In genomic region chr2:3217646-3218045, GRCh38 we compare ENCODE assay signal across 15 cellular contexts.
DNase-seq lines count a peak whose midpoint lies in the region; ATAC-seq and TF ChIP-seq lines count a peak whose summit lies in the region.
"Had no signal": no experiment of that assay in that cellular context is flagged by ENCODE, and none has a peak within 500 bp of the region (broad histone marks: within the 10 kb centered on the region; RNA-seq: fewer than 3 reads in every experiment).

No MANE protein-coding gene starts in this region.

- no peak for TF ChIP-seq EP300 in transverse colon (IDR thresholded peaks at IDR 0.05; ENCODE audit: low read depth)

- no peak for TF ChIP-seq CTCF in activated CD8-positive, alpha-beta T cell treated with anti-CD3 and anti-CD28 coated beads for 36 hours (IDR thresholded peaks at IDR 0.05)
- TF ChIP-seq CTCF in transverse colon (IDR thresholded peaks at IDR 0.05): no peak

- H3K27ac ChIP-seq in transverse colon: no peak overlapping the region

- intact Hi-C loops in activated naive CD4-positive, alpha-beta T cell treated with anti-CD3 and anti-CD28 coated beads for 36 hours (cut with micrococcal nuclease): no loop called here
- intact Hi-C loops in activated CD8-positive, alpha-beta T cell treated with anti-CD3 and anti-CD28 coated beads for 36 hours (cut with micrococcal nuclease): no loop called here
- intact Hi-C loops in transverse colon (cut with DNase I; ENCODE audit: low total_unique reads): no loop called here

- CTCF ChIA-PET in activated naive CD4-positive, alpha-beta T cell treated with anti-CD3 and anti-CD28 coated beads for 36 hours (lab: Charles Lee): interaction anchor here (0.6 to 1.0 kb wide), 2 partner anchors 121 to 729 kb away, joined by 3 read pairs; no protein-coding TSS in a partner anchor
- CTCF ChIA-PET in activated CD8-positive, alpha-beta T cell treated with anti-CD3 and anti-CD28 coated beads for 36 hours (lab: Charles Lee): interaction anchor here (1.6 kb wide), 2 partner anchors 15 to 19 kb away, joined by 3 to 6 read pairs; no protein-coding TSS in a partner anchor

- POLR2A ChIA-PET in activated CD8-positive, alpha-beta T cell treated with anti-CD3 and anti-CD28 coated beads for 36 hours (lab: Charles Lee): interaction anchor here (0.9 kb wide), 1 partner anchor 20 kb away, joined by 3 read pairs; no protein-coding TSS in a partner anchor

- 92 to 100% methylated on average over 1 to 6 of the region's 7 CpGs for WGBS in transverse colon (ENCODE audit: low coverage in 1 of 2), 2 donors

- H3K4me1 Mint-ChIP-seq in activated naive CD4-positive, alpha-beta T cell treated with anti-CD3 and anti-CD28 coated beads for 36 hours (ENCODE audit: low read depth): peaks cover 52% of the 10 kb centered on the region
- H3K4me1 Mint-ChIP-seq in activated CD8-positive, alpha-beta T cell treated with anti-CD3 and anti-CD28 coated beads for 36 hours (ENCODE audit: low read depth): peaks cover 43% of the 10 kb centered on the region

- H3K36me3 Mint-ChIP-seq in activated naive CD4-positive, alpha-beta T cell treated with anti-CD3 and anti-CD28 coated beads for 36 hours (ENCODE audit: low read depth): peaks cover 20% of the 10 kb centered on the region
- peaks cover 29% of the 10 kb centered on the region for H3K36me3 Mint-ChIP-seq in activated CD8-positive, alpha-beta T cell treated with anti-CD3 and anti-CD28 coated beads for 36 hours (ENCODE audit: low read depth)

- DNase-seq in activated naive CD4-positive, alpha-beta T cell treated with anti-CD3 and anti-CD28 coated beads for 36 hours: no peak
- DNase-seq in activated naive CD4-positive, alpha-beta T cell (lab: John Stamatoyannopoulos, UW): no peak
- no peak for DNase-seq in activated CD8-positive, alpha-beta T cell treated with anti-CD3 and anti-CD28 coated beads for 36 hours
- DNase-seq in islet precursor cell: peak; percentile 20
- DNase-seq in transverse colon: no peak
- DNase-seq: CD4-positive, alpha-beta T cell; H7; MG63; NCI-H1092 treated with DMSO at 0.1 percent for 48 hours; NCI-H1694 treated with DMSO at 0.1 percent for 48 hours; NCI-H345; NCI-H526 treated with DMSO at 0.1 percent for 48 hours had no signal

- H3K9me3 Mint-ChIP-seq in activated naive CD4-positive, alpha-beta T cell treated with anti-CD3 and anti-CD28 coated beads for 36 hours: peaks cover 7% of the 10 kb centered on the region
- H3K9me3 Mint-ChIP-seq in activated CD8-positive, alpha-beta T cell treated with anti-CD3 and anti-CD28 coated beads for 36 hours: peaks cover 10% of the 10 kb centered on the region
- H3K9me3 Mint-ChIP-seq: CD4-positive, alpha-beta T cell had no signal

- peaks cover 0 to 4% (median 0%) of the 10 kb centered on the region in 4 donors for H3K36me3 ChIP-seq in transverse colon
- H3K36me3 ChIP-seq: MG63 had no signal

- in situ Hi-C loops in transverse colon (cut with MboI; ENCODE audit: low pct_ligation_motif_present in 1 of 4, low pct_unique_long_range_greater_than_20kb in 1 of 4, low sequenced_read_pairs in 3 of 4): no loop called here

- no peak overlapping the region for H3K4me3 ChIP-seq in transverse colon
- H3K4me3 ChIP-seq: MG63 had no signal

- TF ChIP-seq POLR2A in transverse colon (IDR thresholded peaks at IDR 0.05): no peak

- no peaks in the 10 kb centered on the region for H3K27me3 Mint-ChIP-seq in activated naive CD4-positive, alpha-beta T cell treated with anti-CD3 and anti-CD28 coated beads for 36 hours (ENCODE audit: low read depth)
- no peaks in the 10 kb centered on the region for H3K27me3 Mint-ChIP-seq in activated CD8-positive, alpha-beta T cell treated with anti-CD3 and anti-CD28 coated beads for 36 hours
- H3K27me3 Mint-ChIP-seq: CD4-positive, alpha-beta T cell had no signal

- H3K27ac Mint-ChIP-seq in activated naive CD4-positive, alpha-beta T cell treated with anti-CD3 and anti-CD28 coated beads for 36 hours: peak overlapping the region; percentile 59
- peak overlapping the region; percentile 66 for H3K27ac Mint-ChIP-seq in activated CD8-positive, alpha-beta T cell treated with anti-CD3 and anti-CD28 coated beads for 36 hours

- H3K4me3 Mint-ChIP-seq in activated naive CD4-positive, alpha-beta T cell treated with anti-CD3 and anti-CD28 coated beads for 36 hours: no peak overlapping the region
- H3K4me3 Mint-ChIP-seq in activated CD8-positive, alpha-beta T cell treated with anti-CD3 and anti-CD28 coated beads for 36 hours: no peak overlapping the region
- H3K4me3 Mint-ChIP-seq: CD4-positive, alpha-beta T cell had no signal

- H3K27me3 ChIP-seq in transverse colon: no peaks in the 10 kb centered on the region
- H3K27me3 ChIP-seq: MG63 had no signal

- no peak for ATAC-seq in activated CD8-positive, alpha-beta T cell treated with anti-CD3 and anti-CD28 coated beads for 36 hours
- ATAC-seq in HG03565 (IDR thresholded peaks at IDR 0.05; ENCODE audit: unreplicated experiment): no peak
- no peak for ATAC-seq in esophagus mucosa
- ATAC-seq: HepG2 had no signal

- no peaks in the 10 kb centered on the region for H3K9me3 ChIP-seq in transverse colon
- H3K9me3 ChIP-seq: MG63 had no signal

- H3K4me1 ChIP-seq in transverse colon: no peaks in the 10 kb centered on the region
